Comparison of ENCODE assay signal across 8 cellular contexts in genomic region chr13:106561551-106562170, GRCh38. TPM values are rescaled to one million over a fixed set of nuclear protein-coding genes. Genes with fewer than 3 reads are reported as not detected.
DNase-seq lines count a peak whose midpoint lies in the region; ATAC-seq, FAIRE-seq and TF ChIP-seq lines count a peak whose summit lies in the region.

No MANE protein-coding gene starts in this region.

- no peaks in the 10 kb centered on the region for H3K27me3 ChIP-seq in GM23338 (ENCODE audit: insufficient read depth)
- H3K27me3 ChIP-seq in ectodermal cell (ENCODE audit: control insufficient read depth, insufficient read depth, low read length, poor library complexity, severe bottlenecking) = no peaks in the 10 kb centered on the region
- H3K27me3 ChIP-seq in pancreas = no peaks in the 10 kb centered on the region
- no peaks in the 10 kb centered on the region for H3K27me3 ChIP-seq in A673 (replicated peaks; ENCODE audit: insufficient read depth, low read depth, low read length, poor library complexity)
- no peaks in the 10 kb centered on the region for H3K27me3 ChIP-seq in dorsolateral prefrontal cortex

- POLR2A ChIA-PET in A673 (lab: Charles Lee; ENCODE audit: low non-redundant PET) = no interaction called here

- H3K27ac ChIP-seq in GM23338 (ENCODE audit: low read depth) = no peak overlapping the region
- H3K27ac ChIP-seq in ectodermal cell (ENCODE audit: insufficient read depth, low read depth, low read length, poor library complexity, severe bottlenecking) = peak overlapping the region; percentile 27
- H3K27ac ChIP-seq in pancreas = peak overlapping the region in 1 of 4 donors; percentile 20
- H3K27ac ChIP-seq in A673 (ENCODE audit: low read depth, low read length, poor library complexity, severe bottlenecking) = no peak overlapping the region
- peak overlapping the region in 22 of 59 donors; percentile 0 to 53 (median 21) for H3K27ac ChIP-seq in dorsolateral prefrontal cortex

- no TSS peak for BruUV-seq in A673 (replicated peaks; lab: Mats Ljungman, UMichigan)

- H3K9me2 ChIP-seq in GM23338 (ENCODE audit: insufficient read depth) = no peaks in the 10 kb centered on the region

- H3K4me2 ChIP-seq in GM23338 = peak overlapping the region; percentile 57; the same call in 1 of the 2 replicates

- ATAC-seq in GM23338 = peak; percentile 54
- ATAC-seq in pancreas = peak in 3 of 4 donors; percentile 47 to 79 (median 49)

- no peak for TF ChIP-seq CTCF in GM12865 (IDR thresholded peaks at IDR 0.05; ENCODE audit: insufficient read depth, low read depth, low read length, missing control alignments)
- TF ChIP-seq CTCF in GM23338 (conservative IDR thresholded peaks at IDR 0.05; ENCODE audit: low read depth in 2 of 2) = no peak
- TF ChIP-seq CTCF in pancreas (IDR thresholded peaks at IDR 0.05) = no peak
- TF ChIP-seq CTCF in A673 (conservative IDR thresholded peaks at IDR 0.05; ENCODE audit: low read depth, low read length) = no peak
- no peak for TF ChIP-seq CTCF in dorsolateral prefrontal cortex (IDR thresholded peaks at IDR 0.05 in 54 of 56, conservative IDR thresholded peaks at IDR 0.05 in 2 of 56; ENCODE audit: low read depth in 1 of 56, partially characterized antibody in 56 of 56)

- H3K4me1 Mint-ChIP-seq in GM23338 = peaks cover 50% of the 10 kb centered on the region

- no peaks in the 10 kb centered on the region for H3K9me3 Mint-ChIP-seq in GM23338

- no peak overlapping the region for H2AFZ ChIP-seq in GM23338

- intact Hi-C loops in pancreas (cut with DNase I) (no loop called here), A673 (cut with micrococcal nuclease; ENCODE audit: unreplicated experiment) (no loop called here), dorsolateral prefrontal cortex (cut with DNase I) (loop anchor here in 1 of 2 donors (10.0 kb wide), 1 partner anchor 353 kb away; no protein-coding TSS in a partner anchor)

- peaks cover 77% of the 10 kb centered on the region for H4K20me1 ChIP-seq in GM23338 (replicated peaks; ENCODE audit: insufficient read depth)

- H3K4me3 ChIP-seq in GM12865 (ENCODE audit: low read depth, low read length) = peak overlapping the region; percentile 54
- no peak overlapping the region for H3K4me3 ChIP-seq in GM23338
- no peak overlapping the region for H3K4me3 ChIP-seq in ectodermal cell (ENCODE audit: insufficient read depth, low read depth, low read length)
- H3K4me3 ChIP-seq in pancreas = no peak overlapping the region
- H3K4me3 ChIP-seq in A673 (ENCODE audit: low read depth, low read length, poor library complexity, severe bottlenecking) = no peak overlapping the region
- H3K4me3 ChIP-seq in dorsolateral prefrontal cortex = peak overlapping the region in 8 of 59 donors; percentile 7 to 33 (median 14)

- no peak for FAIRE-seq in pancreas (lab: Jason Lieb, UNC)

- peaks cover 2% of the 10 kb centered on the region for H3K27me3 Mint-ChIP-seq in GM23338 (ENCODE audit: insufficient read depth, low read depth, poor library complexity)

- H3K27ac Mint-ChIP-seq in GM23338 = no peak overlapping the region; the same call in 1 of the 2 replicates

- DNase-seq in GM12865 (ENCODE audit: low read depth) = peak; percentile 74
- DNase-seq in GM23338 (ENCODE audit: low spot score) = no peak
- peak; percentile 6 for DNase-seq in RPMI7951 (ENCODE audit: low read depth)
- DNase-seq in pancreas = no peak
- DNase-seq in A673 (ENCODE audit: low spot score) = no peak
- DNase-seq in NCI-H1694 treated with DMSO at 0.1 percent for 48 hours (lab: John Stamatoyannopoulos, UW) = no peak
- no peak for DNase-seq in dorsolateral prefrontal cortex

- WGBS in ectodermal cell, 2 experiments = 59 to 66% methylated on average over 5 of the region's 6 CpGs
- 55 to 60% methylated on average over 6 of the region's 6 CpGs for WGBS in pancreas, 2 donors

- H3F3A ChIP-seq in GM23338 (replicated peaks; ENCODE audit: low read depth) = no peaks in the 10 kb centered on the region

- no peak overlapping the region; the same call in 2 of the 3 replicates for H3K4me3 Mint-ChIP-seq in GM23338

- CTCF ChIA-PET in A673 (lab: Charles Lee) = no interaction called here

- H3K9me3 ChIP-seq in ectodermal cell (ENCODE audit: control insufficient read depth, low read length) (no peaks in the 10 kb centered on the region), pancreas (no peaks in the 10 kb centered on the region), A673 (ENCODE audit: low read depth, low read length, poor library complexity, severe bottlenecking) (no peaks in the 10 kb centered on the region)

- peaks cover 50% of the 10 kb centered on the region for H3K4me1 ChIP-seq in GM23338 (ENCODE audit: insufficient read depth)
- H3K4me1 ChIP-seq in ectodermal cell (ENCODE audit: control insufficient read depth, insufficient read depth, low read length) = peaks cover 25% of the 10 kb centered on the region
- H3K4me1 ChIP-seq in pancreas = peaks cover 12 to 43% (median 15%) of the 10 kb centered on the region in 3 donors
- peaks cover 29% of the 10 kb centered on the region for H3K4me1 ChIP-seq in A673 (ENCODE audit: insufficient read depth, low read length, poor library complexity, severe bottlenecking)

- H3K36me3 ChIP-seq in GM23338 (ENCODE audit: insufficient read depth) (peaks cover 25% of the 10 kb centered on the region), ectodermal cell (ENCODE audit: control insufficient read depth, insufficient read depth, low read length) (peaks cover 27% of the 10 kb centered on the region), pancreas (no peaks in the 10 kb centered on the region), A673 (ENCODE audit: insufficient read depth, low read length, poor library complexity, severe bottlenecking) (peaks cover 26% of the 10 kb centered on the region)

- H3K36me3 Mint-ChIP-seq in GM23338 (ENCODE audit: low read depth) = peaks cover 29% of the 10 kb centered on the region

- peaks cover 100% of the 10 kb centered on the region for H3K79me2 ChIP-seq in GM23338 (replicated peaks; ENCODE audit: insufficient read depth)

TF ChIP-seq in GM23338, 12 proteins besides CTCF, POLR2A, EP300 and RAD21 (continues in another document):
- TF ChIP-seq CREB1 (CRISPR knock-in tag; IDR thresholded peaks at IDR 0.05; ENCODE audit: low read depth) = no peak
- TF ChIP-seq JUNB (IDR thresholded peaks at IDR 0.05; ENCODE audit: unreplicated experiment) = no peak
- no peak for TF ChIP-seq STAT1 (IDR thresholded peaks at IDR 0.05; ENCODE audit: unreplicated experiment)
- no peak for TF ChIP-seq POLR2AphosphoS5 (IDR thresholded peaks at IDR 0.05; ENCODE audit: low read depth)
- TF ChIP-seq ZNF331 (CRISPR knock-in tag; IDR thresholded peaks at IDR 0.05; ENCODE audit: low read depth) = no peak
- no peak for TF ChIP-seq EZH2 (IDR thresholded peaks at IDR 0.05; ENCODE audit: low read depth, unreplicated experiment)
- TF ChIP-seq ZNF114 (CRISPR knock-in tag; IDR thresholded peaks at IDR 0.05) = no peak
- TF ChIP-seq EZH2phosphoT487 (IDR thresholded peaks at IDR 0.05; ENCODE audit: unreplicated experiment) = no peak

RNA-seq across cellular contexts. Expression of gene ARGLU1, which starts 6.3 kb away (rescaled TPM):
- total RNA-seq in GM23338 (2014; rRNA removed; shearing (Covaris generic)) = 92.2 and 108 TPM in 2 replicates
- polyA plus RNA-seq in GM23338 (2016; fragmentation: Nextera tagmentation; extraction: Ambion mirVana) (159 and 166 TPM in 2 replicates), pancreas (10 to 100 TPM; 53.8 to 96.1 TPM)
- total RNA-seq in RPMI7951 (2014; rRNA removed; shearing (Covaris generic)) = 22.7 and 25.7 TPM in 2 replicates
- 244 TPM for polyA plus RNA-seq in ectodermal cell (2013, experiment 1 of 4)
- polyA plus RNA-seq in ectodermal cell (2013, experiment 2 of 4) = 234 TPM
- polyA plus RNA-seq in ectodermal cell (2013, experiment 3 of 4) = 236 TPM
- polyA plus RNA-seq in ectodermal cell (2013, experiment 4 of 4) = 269 TPM
- total RNA-seq in pancreas (10 to 100 TPM; 15.9 to 42.4 (median 24.2) TPM), A673 (2021) (66.5 and 73.8 TPM in 2 replicates), dorsolateral prefrontal cortex (100 to 1,000 TPM; 101 to 209 (median 139) TPM)

RNA-seq across cellular contexts. Expression of gene EFNB2, which starts 26.2 kb away (rescaled TPM):
- total RNA-seq in GM23338 (2014; rRNA removed; shearing (Covaris generic)) = 8.3 and 10.9 TPM in 2 replicates
- polyA plus RNA-seq in GM23338 (2016; fragmentation: Nextera tagmentation; extraction: Ambion mirVana) (5.5 and 5.7 TPM in 2 replicates), pancreas (1 to 10 TPM; 3.0 to 4.4 TPM)
- total RNA-seq in RPMI7951 (2014; rRNA removed; shearing (Covaris generic)) = 11.6 and 14.3 TPM in 2 replicates
- polyA plus RNA-seq in ectodermal cell (2013, experiment 1 of 4) = 116 TPM
- 110 TPM for polyA plus RNA-seq in ectodermal cell (2013, experiment 2 of 4)
- 92.2 TPM for polyA plus RNA-seq in ectodermal cell (2013, experiment 3 of 4)
- 100 TPM for polyA plus RNA-seq in ectodermal cell (2013, experiment 4 of 4)
- total RNA-seq in pancreas (1 to 10 TPM; 2.4 to 8.0 (median 2.9) TPM), A673 (2021) (2.2 and 5.2 TPM in 2 replicates), dorsolateral prefrontal cortex (10 to 100 TPM; 19.0 to 43.3 (median 29.8) TPM)

Comparison
In these comparisons a context has a peak if more than half of its experiments do, and no peak if none do; other contexts are left out.
1. DNase-seq: peak in GM12865 (single experiment) and RPMI7951 (single experiment); none in GM23338 (single experiment), pancreas (0 of 6), A673 (single experiment), NCI-H1694 treated with DMSO at 0.1 percent for 48 hours (single experiment) and dorsolateral prefrontal cortex (0 of 10).